Comparison of ENCODE assay signal across 1 cellular context in the genomic region with DNA sequence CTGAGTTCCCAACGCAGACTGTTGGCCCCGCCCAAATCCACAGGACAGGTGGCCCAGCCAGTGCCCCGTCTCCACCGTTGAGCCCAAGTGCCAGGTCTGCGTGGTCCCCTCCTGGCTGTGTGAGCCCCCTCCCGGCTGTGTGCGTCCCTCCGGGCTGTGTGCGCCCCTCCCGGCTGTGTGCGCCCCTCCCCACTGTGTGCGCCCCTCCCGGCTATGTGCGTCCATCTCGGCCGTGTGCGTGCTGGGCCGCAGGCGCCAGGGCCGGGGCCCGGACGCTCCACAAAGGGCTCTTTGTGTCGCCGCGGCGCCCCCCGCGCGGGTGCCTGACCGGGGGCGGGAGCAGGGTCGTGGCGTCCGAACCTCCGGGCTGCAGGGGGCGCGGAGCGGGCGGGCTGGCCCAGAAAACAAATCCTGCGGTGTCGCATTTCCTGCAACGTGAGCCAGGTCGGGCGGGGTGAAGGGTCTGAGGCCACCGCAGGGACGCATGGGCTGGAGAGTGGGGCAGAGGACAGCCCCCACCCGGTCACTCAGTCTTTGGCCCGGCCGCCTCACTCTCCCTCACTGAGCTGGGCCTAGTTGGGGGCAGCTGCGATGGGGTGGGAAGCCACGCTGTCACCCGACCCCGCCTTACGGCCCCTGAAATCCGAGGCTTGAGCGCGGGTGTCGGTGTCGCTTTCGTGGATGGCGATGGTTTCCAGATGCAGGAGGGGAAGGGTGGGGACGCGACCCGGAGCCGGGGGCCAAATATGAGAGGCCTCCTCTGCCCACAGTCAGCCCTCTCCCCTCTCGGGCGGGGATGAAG.
A peak's percentile ranks its signal among the peaks of the same experiment; 100 is the strongest.
TF ChIP-seq lines count a peak whose summit lies in the region.

No MANE protein-coding gene starts in this region.

TF ChIP-seq in HepG2, 621 proteins besides CTCF, POLR2A, EP300 and RAD21 (continued from another document and continues in another):
- TF ChIP-seq, protein P1, sequence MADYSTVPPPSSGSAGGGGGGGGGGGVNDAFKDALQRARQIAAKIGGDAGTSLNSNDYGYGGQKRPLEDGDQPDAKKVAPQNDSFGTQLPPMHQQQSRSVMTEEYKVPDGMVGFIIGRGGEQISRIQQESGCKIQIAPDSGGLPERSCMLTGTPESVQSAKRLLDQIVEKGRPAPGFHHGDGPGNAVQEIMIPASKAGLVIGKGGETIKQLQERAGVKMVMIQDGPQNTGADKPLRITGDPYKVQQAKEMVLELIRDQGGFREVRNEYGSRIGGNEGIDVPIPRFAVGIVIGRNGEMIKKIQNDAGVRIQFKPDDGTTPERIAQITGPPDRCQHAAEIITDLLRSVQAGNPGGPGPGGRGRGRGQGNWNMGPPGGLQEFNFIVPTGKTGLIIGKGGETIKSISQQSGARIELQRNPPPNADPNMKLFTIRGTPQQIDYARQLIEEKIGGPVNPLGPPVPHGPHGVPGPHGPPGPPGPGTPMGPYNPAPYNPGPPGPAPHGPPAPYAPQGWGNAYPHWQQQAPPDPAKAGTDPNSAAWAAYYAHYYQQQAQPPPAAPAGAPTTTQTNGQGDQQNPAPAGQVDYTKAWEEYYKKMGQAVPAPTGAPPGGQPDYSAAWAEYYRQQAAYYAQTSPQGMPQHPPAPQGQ (CRISPR knock-in tag; IDR thresholded peaks at IDR 0.05; ENCODE audit: borderline replicate concordance): 0 out of 2 replicates have a peak, but pooled peaks have one; percentile 30
- 0 out of 2 replicates have a peak, but pooled peaks have one; percentile 52 for TF ChIP-seq TBP (CRISPR knock-in tag; IDR thresholded peaks at IDR 0.05)
- peak; percentile 65; the same call in 1 of the 2 replicates for TF ChIP-seq MTA1 (CRISPR knock-in tag; IDR thresholded peaks at IDR 0.05; ENCODE audit: borderline replicate concordance)
- 0 out of 2 replicates have a peak, but pooled peaks have one; percentile 58 for TF ChIP-seq ZNF761 (CRISPR knock-in tag; conservative IDR thresholded peaks at IDR 0.05)
- TF ChIP-seq MYC (CRISPR knock-in tag; IDR thresholded peaks at IDR 0.05; ENCODE audit: borderline replicate concordance): peak; percentile 88
- TF ChIP-seq, protein P2, sequence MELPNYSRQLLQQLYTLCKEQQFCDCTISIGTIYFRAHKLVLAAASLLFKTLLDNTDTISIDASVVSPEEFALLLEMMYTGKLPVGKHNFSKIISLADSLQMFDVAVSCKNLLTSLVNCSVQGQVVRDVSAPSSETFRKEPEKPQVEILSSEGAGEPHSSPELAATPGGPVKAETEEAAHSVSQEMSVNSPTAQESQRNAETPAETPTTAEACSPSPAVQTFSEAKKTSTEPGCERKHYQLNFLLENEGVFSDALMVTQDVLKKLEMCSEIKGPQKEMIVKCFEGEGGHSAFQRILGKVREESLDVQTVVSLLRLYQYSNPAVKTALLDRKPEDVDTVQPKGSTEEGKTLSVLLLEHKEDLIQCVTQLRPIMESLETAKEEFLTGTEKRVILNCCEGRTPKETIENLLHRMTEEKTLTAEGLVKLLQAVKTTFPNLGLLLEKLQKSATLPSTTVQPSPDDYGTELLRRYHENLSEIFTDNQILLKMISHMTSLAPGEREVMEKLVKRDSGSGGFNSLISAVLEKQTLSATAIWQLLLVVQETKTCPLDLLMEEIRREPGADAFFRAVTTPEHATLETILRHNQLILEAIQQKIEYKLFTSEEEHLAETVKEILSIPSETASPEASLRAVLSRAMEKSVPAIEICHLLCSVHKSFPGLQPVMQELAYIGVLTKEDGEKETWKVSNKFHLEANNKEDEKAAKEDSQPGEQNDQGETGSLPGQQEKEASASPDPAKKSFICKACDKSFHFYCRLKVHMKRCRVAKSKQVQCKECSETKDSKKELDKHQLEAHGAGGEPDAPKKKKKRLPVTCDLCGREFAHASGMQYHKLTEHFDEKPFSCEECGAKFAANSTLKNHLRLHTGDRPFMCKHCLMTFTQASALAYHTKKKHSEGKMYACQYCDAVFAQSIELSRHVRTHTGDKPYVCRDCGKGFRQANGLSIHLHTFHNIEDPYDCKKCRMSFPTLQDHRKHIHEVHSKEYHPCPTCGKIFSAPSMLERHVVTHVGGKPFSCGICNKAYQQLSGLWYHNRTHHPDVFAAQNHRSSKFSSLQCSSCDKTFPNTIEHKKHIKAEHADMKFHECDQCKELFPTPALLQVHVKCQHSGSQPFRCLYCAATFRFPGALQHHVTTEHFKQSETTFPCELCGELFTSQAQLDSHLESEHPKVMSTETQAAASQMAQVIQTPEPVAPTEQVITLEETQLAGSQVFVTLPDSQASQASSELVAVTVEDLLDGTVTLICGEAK (IDR thresholded peaks at IDR 0.05): no peak
- TF ChIP-seq, protein P2 (CRISPR knock-in tag; IDR thresholded peaks at IDR 0.05): peak; percentile 67; the same call in 1 of the 2 replicates
- no peak for TF ChIP-seq ZSCAN30 (CRISPR knock-in tag; IDR thresholded peaks at IDR 0.05)
- 0 out of 2 replicates have a peak, but pooled peaks have one; percentile 33 for TF ChIP-seq BHLHE40 (IDR thresholded peaks at IDR 0.05; ENCODE audit: low read length)
- TF ChIP-seq, protein P3, sequence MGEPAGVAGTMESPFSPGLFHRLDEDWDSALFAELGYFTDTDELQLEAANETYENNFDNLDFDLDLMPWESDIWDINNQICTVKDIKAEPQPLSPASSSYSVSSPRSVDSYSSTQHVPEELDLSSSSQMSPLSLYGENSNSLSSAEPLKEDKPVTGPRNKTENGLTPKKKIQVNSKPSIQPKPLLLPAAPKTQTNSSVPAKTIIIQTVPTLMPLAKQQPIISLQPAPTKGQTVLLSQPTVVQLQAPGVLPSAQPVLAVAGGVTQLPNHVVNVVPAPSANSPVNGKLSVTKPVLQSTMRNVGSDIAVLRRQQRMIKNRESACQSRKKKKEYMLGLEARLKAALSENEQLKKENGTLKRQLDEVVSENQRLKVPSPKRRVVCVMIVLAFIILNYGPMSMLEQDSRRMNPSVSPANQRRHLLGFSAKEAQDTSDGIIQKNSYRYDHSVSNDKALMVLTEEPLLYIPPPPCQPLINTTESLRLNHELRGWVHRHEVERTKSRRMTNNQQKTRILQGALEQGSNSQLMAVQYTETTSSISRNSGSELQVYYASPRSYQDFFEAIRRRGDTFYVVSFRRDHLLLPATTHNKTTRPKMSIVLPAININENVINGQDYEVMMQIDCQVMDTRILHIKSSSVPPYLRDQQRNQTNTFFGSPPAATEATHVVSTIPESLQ (CRISPR knock-in tag; conservative IDR thresholded peaks at IDR 0.05): no peak
- TF ChIP-seq, protein P4, sequence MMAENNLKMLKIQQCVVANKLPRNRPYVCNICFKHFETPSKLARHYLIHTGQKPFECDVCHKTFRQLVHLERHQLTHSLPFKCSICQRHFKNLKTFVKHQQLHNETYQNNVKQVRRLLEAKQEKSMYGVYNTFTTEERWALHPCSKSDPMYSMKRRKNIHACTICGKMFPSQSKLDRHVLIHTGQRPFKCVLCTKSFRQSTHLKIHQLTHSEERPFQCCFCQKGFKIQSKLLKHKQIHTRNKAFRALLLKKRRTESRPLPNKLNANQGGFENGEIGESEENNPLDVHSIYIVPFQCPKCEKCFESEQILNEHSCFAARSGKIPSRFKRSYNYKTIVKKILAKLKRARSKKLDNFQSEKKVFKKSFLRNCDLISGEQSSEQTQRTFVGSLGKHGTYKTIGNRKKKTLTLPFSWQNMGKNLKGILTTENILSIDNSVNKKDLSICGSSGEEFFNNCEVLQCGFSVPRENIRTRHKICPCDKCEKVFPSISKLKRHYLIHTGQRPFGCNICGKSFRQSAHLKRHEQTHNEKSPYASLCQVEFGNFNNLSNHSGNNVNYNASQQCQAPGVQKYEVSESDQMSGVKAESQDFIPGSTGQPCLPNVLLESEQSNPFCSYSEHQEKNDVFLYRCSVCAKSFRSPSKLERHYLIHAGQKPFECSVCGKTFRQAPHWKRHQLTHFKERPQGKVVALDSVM (CRISPR knock-in tag; IDR thresholded peaks at IDR 0.05): peak; percentile 55; the same call in 1 of the 2 replicates
- TF ChIP-seq ZNF772 (CRISPR knock-in tag; IDR thresholded peaks at IDR 0.05): peak; percentile 73; the same call in 1 of the 2 replicates
- peak; percentile 3; the same call in 1 of the 2 replicates for TF ChIP-seq GTF3A (CRISPR knock-in tag; conservative IDR thresholded peaks at IDR 0.05)
- peak; percentile 59; the same call in 1 of the 2 replicates for TF ChIP-seq NCOA2 (CRISPR knock-in tag; IDR thresholded peaks at IDR 0.05)
- no peak for TF ChIP-seq RNF2 (conservative IDR thresholded peaks at IDR 0.05; ENCODE audit: low read depth)
- TF ChIP-seq NKX3-1 (CRISPR knock-in tag; IDR thresholded peaks at IDR 0.05): no peak
- TF ChIP-seq ZNF878 (CRISPR knock-in tag; IDR thresholded peaks at IDR 0.05): no peak
- TF ChIP-seq ZNF205 (CRISPR knock-in tag; IDR thresholded peaks at IDR 0.05): no peak
- TF ChIP-seq HHEX (CRISPR knock-in tag; IDR thresholded peaks at IDR 0.05): no peak
- no peak; the same call in 1 of the 2 replicates for TF ChIP-seq MAF1 (CRISPR knock-in tag; IDR thresholded peaks at IDR 0.05; ENCODE audit: borderline replicate concordance)
- TF ChIP-seq, protein P5, sequence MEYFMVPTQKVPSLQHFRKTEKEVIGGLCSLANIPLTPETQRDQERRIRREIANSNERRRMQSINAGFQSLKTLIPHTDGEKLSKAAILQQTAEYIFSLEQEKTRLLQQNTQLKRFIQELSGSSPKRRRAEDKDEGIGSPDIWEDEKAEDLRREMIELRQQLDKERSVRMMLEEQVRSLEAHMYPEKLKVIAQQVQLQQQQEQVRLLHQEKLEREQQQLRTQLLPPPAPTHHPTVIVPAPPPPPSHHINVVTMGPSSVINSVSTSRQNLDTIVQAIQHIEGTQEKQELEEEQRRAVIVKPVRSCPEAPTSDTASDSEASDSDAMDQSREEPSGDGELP (IDR thresholded peaks at IDR 0.05; ENCODE audit: borderline replicate concordance, low read depth): peak; percentile 73; the same call in 1 of the 2 replicates
- TF ChIP-seq ZNF556 (CRISPR knock-in tag; IDR thresholded peaks at IDR 0.05; ENCODE audit: borderline replicate concordance): 0 out of 2 replicates have a peak, but pooled peaks have one; percentile 74
- TF ChIP-seq NR2F1 (CRISPR knock-in tag; IDR thresholded peaks at IDR 0.05): peak; percentile 10 to 56; a peak in 2 of 4 replicates
- TF ChIP-seq, protein P6, sequence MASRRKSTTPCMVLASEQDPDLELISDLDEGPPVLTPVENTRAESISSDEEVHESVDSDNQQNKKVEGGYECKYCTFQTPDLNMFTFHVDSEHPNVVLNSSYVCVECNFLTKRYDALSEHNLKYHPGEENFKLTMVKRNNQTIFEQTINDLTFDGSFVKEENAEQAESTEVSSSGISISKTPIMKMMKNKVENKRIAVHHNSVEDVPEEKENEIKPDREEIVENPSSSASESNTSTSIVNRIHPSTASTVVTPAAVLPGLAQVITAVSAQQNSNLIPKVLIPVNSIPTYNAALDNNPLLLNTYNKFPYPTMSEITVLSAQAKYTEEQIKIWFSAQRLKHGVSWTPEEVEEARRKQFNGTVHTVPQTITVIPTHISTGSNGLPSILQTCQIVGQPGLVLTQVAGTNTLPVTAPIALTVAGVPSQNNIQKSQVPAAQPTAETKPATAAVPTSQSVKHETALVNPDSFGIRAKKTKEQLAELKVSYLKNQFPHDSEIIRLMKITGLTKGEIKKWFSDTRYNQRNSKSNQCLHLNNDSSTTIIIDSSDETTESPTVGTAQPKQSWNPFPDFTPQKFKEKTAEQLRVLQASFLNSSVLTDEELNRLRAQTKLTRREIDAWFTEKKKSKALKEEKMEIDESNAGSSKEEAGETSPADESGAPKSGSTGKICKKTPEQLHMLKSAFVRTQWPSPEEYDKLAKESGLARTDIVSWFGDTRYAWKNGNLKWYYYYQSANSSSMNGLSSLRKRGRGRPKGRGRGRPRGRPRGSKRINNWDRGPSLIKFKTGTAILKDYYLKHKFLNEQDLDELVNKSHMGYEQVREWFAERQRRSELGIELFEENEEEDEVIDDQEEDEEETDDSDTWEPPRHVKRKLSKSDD (CRISPR knock-in tag; IDR thresholded peaks at IDR 0.05; ENCODE audit: low read depth): peak; percentile 37; the same call in 1 of the 2 replicates
- TF ChIP-seq HMG20B (CRISPR knock-in tag; conservative IDR thresholded peaks at IDR 0.05): 0 out of 2 replicates have a peak, but pooled peaks have one; percentile 42
- peak; percentile 45 for TF ChIP-seq ASH2L (IDR thresholded peaks at IDR 0.05; ENCODE audit: insufficient read length, low read depth, low read length)
- peak; percentile 80 for TF ChIP-seq RXRB (CRISPR knock-in tag; IDR thresholded peaks at IDR 0.05; ENCODE audit: borderline replicate concordance)
- TF ChIP-seq, protein P7, sequence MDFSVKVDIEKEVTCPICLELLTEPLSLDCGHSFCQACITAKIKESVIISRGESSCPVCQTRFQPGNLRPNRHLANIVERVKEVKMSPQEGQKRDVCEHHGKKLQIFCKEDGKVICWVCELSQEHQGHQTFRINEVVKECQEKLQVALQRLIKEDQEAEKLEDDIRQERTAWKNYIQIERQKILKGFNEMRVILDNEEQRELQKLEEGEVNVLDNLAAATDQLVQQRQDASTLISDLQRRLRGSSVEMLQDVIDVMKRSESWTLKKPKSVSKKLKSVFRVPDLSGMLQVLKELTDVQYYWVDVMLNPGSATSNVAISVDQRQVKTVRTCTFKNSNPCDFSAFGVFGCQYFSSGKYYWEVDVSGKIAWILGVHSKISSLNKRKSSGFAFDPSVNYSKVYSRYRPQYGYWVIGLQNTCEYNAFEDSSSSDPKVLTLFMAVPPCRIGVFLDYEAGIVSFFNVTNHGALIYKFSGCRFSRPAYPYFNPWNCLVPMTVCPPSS (IDR thresholded peaks at IDR 0.05): no peak
- TF ChIP-seq ZNF616 (CRISPR knock-in tag; IDR thresholded peaks at IDR 0.05; ENCODE audit: low read depth): peak; percentile 73; the same call in 1 of the 2 replicates
- TF ChIP-seq ZFP62 (CRISPR knock-in tag; IDR thresholded peaks at IDR 0.05): no peak
- TF ChIP-seq IRF2 (CRISPR knock-in tag; IDR thresholded peaks at IDR 0.05): peak; percentile 71; the same call in 1 of the 2 replicates
- no peak for TF ChIP-seq IKZF1 (IDR thresholded peaks at IDR 0.05)
- TF ChIP-seq, protein P8, sequence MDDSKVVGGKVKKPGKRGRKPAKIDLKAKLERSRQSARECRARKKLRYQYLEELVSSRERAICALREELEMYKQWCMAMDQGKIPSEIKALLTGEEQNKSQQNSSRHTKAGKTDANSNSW (CRISPR knock-in tag; IDR thresholded peaks at IDR 0.05; ENCODE audit: borderline replicate concordance): no peak; the same call in 1 of the 2 replicates
